9 cellular contexts compared by ENCODE assay signal in the genomic region with DNA sequence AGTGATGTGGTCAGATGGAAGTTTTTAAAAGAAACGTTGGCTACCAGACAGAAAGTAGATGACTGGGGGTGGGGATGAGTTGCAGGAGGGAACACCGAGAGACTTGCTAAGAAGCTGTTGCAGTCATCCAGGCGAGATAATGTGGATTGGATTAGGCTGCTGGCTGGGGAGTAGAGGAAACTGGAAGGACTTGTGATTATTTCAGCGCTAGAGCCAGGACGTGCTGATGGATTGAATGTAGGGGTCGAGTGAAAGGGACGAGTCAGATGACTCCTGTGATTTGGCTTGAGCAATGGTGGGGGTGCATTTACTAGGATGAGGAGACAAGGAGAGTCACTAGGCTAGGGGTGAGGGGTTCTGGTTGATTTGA.
DNase-seq lines count a peak whose midpoint lies in the region; ATAC-seq and TF ChIP-seq lines count a peak whose summit lies in the region.
"Had no signal": no experiment of that assay in that cellular context is flagged by ENCODE, and none has a peak within 500 bp of the region (broad histone marks: within the 10 kb centered on the region; RNA-seq: fewer than 3 reads in every experiment).

No MANE protein-coding gene starts in this region.

- no peaks in the 10 kb centered on the region for H3K27me3 Mint-ChIP-seq in activated T-helper 17 cell treated with anti-CD3 and anti-CD28 coated beads, Interleukin-2, amount 50 U/mL, for 72 hours
- H3K27me3 Mint-ChIP-seq: CD4-positive, CD25-positive, alpha-beta regulatory T cell had no signal

- TF ChIP-seq CTCF in psoas muscle (IDR thresholded peaks at IDR 0.05) (no peak), right lobe of liver (IDR thresholded peaks at IDR 0.05) (no peak)

- H3K9me3 ChIP-seq in psoas muscle (peaks cover 7% of the 10 kb centered on the region), right lobe of liver (no peaks in the 10 kb centered on the region)

- peak overlapping the region; percentile 18 for H3K27ac Mint-ChIP-seq in activated T-helper 17 cell treated with anti-CD3 and anti-CD28 coated beads, Interleukin-2, amount 50 U/mL, for 72 hours

- DNase-seq in AG20443 (ENCODE audit: low spot score) (peak; percentile 54), Right ventricle myocardium superior (peak; percentile 56), psoas muscle (peak; percentile 57 to 67), GM19238 (ENCODE audit: insufficient read length, low spot score) (no peak), right lobe of liver (no peak)

- no peaks in the 10 kb centered on the region for H3K9me3 Mint-ChIP-seq in activated T-helper 17 cell treated with anti-CD3 and anti-CD28 coated beads, Interleukin-2, amount 50 U/mL, for 72 hours

- H3K27ac ChIP-seq in psoas muscle: no peak overlapping the region
- no peak overlapping the region for H3K27ac ChIP-seq in right lobe of liver

- H3K36me3 ChIP-seq in psoas muscle (ENCODE audit: insufficient read depth in 1 of 2, low read depth in 1 of 2) (peaks cover 0 to 52% of the 10 kb centered on the region in 2 donors), right lobe of liver (peaks cover 0 to 8% (median 3%) of the 10 kb centered on the region in 4 donors)

- peaks cover 11% of the 10 kb centered on the region for H3K4me1 Mint-ChIP-seq in activated T-helper 17 cell treated with anti-CD3 and anti-CD28 coated beads, Interleukin-2, amount 50 U/mL, for 72 hours

- H3K4me1 ChIP-seq in psoas muscle: no peaks in the 10 kb centered on the region
- H3K4me1 ChIP-seq in right lobe of liver: peaks cover 0 to 9% (median 0%) of the 10 kb centered on the region in 4 donors

- 28 to 62% (median 49%) methylated on average over 7 of the region's 7 CpGs for WGBS in psoas muscle, 3 donors
- WGBS in right lobe of liver (ENCODE audit: insufficient coverage, low coverage, low lambda C conversion rate, missing lambda C conversion rate): 72% methylated on average over 7 of the region's 7 CpGs

- H3K27me3 ChIP-seq in psoas muscle (ENCODE audit: insufficient read depth in 3 of 3, low read length in 2 of 3) (no peaks in the 10 kb centered on the region), right lobe of liver (no peaks in the 10 kb centered on the region)

- intact Hi-C loops in Right ventricle myocardium superior (cut with DNase I): no loop called here
- intact Hi-C loops in psoas muscle (cut with DNase I): no loop called here
- intact Hi-C loops in right lobe of liver (cut with DNase I): no loop called here

- no peak for ATAC-seq in activated T-helper 17 cell treated with anti-CD3 and anti-CD28 coated beads, Interleukin-2, amount 50 U/mL, for 72 hours (replicated peaks)
- ATAC-seq in Right ventricle myocardium superior (ENCODE audit: poor library complexity): peak; percentile 82
- peak; percentile 36 to 82 (median 74) for ATAC-seq in psoas muscle
- ATAC-seq in right lobe of liver: no peak
- ATAC-seq in HG02588 (IDR thresholded peaks at IDR 0.05; ENCODE audit: unreplicated experiment): no peak
- ATAC-seq in GM21381 (IDR thresholded peaks at IDR 0.05; ENCODE audit: unreplicated experiment): no peak

- TF ChIP-seq POLR2A in right lobe of liver (IDR thresholded peaks at IDR 0.05): no peak

- H3K4me3 ChIP-seq in psoas muscle (no peak overlapping the region), right lobe of liver (no peak overlapping the region)

- H3K36me3 Mint-ChIP-seq in activated T-helper 17 cell treated with anti-CD3 and anti-CD28 coated beads, Interleukin-2, amount 50 U/mL, for 72 hours (ENCODE audit: low read depth): peaks cover 92% of the 10 kb centered on the region

- H3K4me3 Mint-ChIP-seq in activated T-helper 17 cell treated with anti-CD3 and anti-CD28 coated beads, Interleukin-2, amount 50 U/mL, for 72 hours: no peak overlapping the region
- H3K4me3 Mint-ChIP-seq: CD4-positive, CD25-positive, alpha-beta regulatory T cell had no signal

Comparison
In these comparisons a context has a peak if more than half of its experiments do, and no peak if none do; other contexts are left out.
1. DNase-seq: peak in AG20443 (single experiment), Right ventricle myocardium superior (single experiment) and psoas muscle (2 of 2); none in GM19238 (single experiment) and right lobe of liver (0 of 3).
2. ATAC-seq: peak in Right ventricle myocardium superior (single experiment) and psoas muscle (4 of 4); none in activated T-helper 17 cell treated with anti-CD3 and anti-CD28 coated beads, Interleukin-2, amount 50 U/mL, for 72 hours (single experiment), right lobe of liver (0 of 4), HG02588 (single experiment) and GM21381 (single experiment).